ENCODE assay signal across 11 cellular contexts in the genomic region with DNA sequence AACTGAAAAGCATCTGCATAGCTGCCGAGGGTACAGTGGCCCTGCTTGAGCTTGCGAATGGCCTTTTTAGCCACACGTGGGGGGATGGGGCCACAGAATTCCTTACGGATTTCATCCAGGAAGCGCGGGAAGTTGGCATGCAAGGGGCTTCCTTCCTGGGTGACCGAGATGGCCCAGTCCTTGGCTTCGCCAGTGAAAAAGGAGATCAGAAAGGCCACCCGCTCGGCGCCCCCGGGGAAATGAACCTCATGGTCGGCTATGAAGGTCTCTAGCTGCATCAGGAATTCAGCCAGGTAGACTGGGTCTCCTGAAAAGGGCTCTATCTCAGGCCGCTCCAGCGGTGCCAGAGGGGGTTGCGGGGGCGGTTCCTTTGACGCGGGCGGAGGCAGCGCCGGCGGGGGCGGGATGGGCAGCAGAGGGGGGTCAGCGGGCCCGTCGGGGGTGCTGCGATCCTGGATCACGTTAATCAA. TPM values are rescaled to one million over a fixed set of nuclear protein-coding genes. Genes with fewer than 3 reads are reported as not detected.
DNase-seq lines count a peak whose midpoint lies in the region; ATAC-seq, FAIRE-seq and TF ChIP-seq lines count a peak whose summit lies in the region.
"Had no signal": no experiment of that assay in that cellular context is flagged by ENCODE, and none has a peak within 500 bp of the region (broad histone marks: within the 10 kb centered on the region; RNA-seq: fewer than 3 reads in every experiment).

No MANE protein-coding gene starts in this region.

- CTCF ChIA-PET in WTC11 (lab: Charles Lee), result interaction anchor here (1.4 to 2.5 kb wide), 5 partner anchors 16 to 109 kb away, joined by 3 to 17 read pairs (median 4); partner anchors contain the start of gene ERCC6L

- H3K9me2 ChIP-seq in hepatocyte (replicated peaks; ENCODE audit: insufficient read depth), result no peaks in the 10 kb centered on the region

- no peak overlapping the region for H3K27ac ChIP-seq in BLaER1
- no peak overlapping the region for H3K27ac ChIP-seq in hepatocyte

- H3K4me1 Mint-ChIP-seq in WTC11, result peaks cover 33% of the 10 kb centered on the region

- no peaks in the 10 kb centered on the region for H3K36me3 ChIP-seq in BLaER1
- H3K36me3 ChIP-seq in hepatocyte (replicated peaks; ENCODE audit: insufficient read depth, low read depth), result no peaks in the 10 kb centered on the region

- H4K20me1 ChIP-seq in BLaER1 (peaks cover under 1% of the 10 kb centered on the region; the same call in 1 of the 2 replicates), hepatocyte (ENCODE audit: insufficient read depth, poor library complexity, severe bottlenecking) (no peaks in the 10 kb centered on the region)

- H3K27me3 ChIP-seq in BLaER1 (peaks cover 79% of the 10 kb centered on the region), hepatocyte (no peaks in the 10 kb centered on the region)

- peaks cover 57% of the 10 kb centered on the region for H3K27me3 Mint-ChIP-seq in WTC11 (ENCODE audit: low read depth)

- POLR2A ChIA-PET in WTC11 (lab: Charles Lee), result interaction anchor here (1.3 kb wide), 1 partner anchor 219 kb away, joined by 3 read pairs; no protein-coding TSS in a partner anchor

- H3K9me3 ChIP-seq in BLaER1 (no peaks in the 10 kb centered on the region), hepatocyte (ENCODE audit: low read depth) (no peaks in the 10 kb centered on the region)

- peaks cover 14% of the 10 kb centered on the region for H3K36me3 Mint-ChIP-seq in WTC11

- H3K4me1 ChIP-seq in BLaER1 (peaks cover 5% of the 10 kb centered on the region), hepatocyte (ENCODE audit: insufficient read depth) (no peaks in the 10 kb centered on the region)

- 52% methylated on average over 23 of the region's 29 CpGs for WGBS in hepatocyte (ENCODE audit: low lambda C conversion rate, missing lambda C conversion rate)

- H3K9ac ChIP-seq in BLaER1, result no peak overlapping the region

- no peaks in the 10 kb centered on the region for H3K79me2 ChIP-seq in hepatocyte

- peak; percentile 20 for ATAC-seq in WTC11

- no peak overlapping the region for H3K27ac Mint-ChIP-seq in WTC11

- no peak for FAIRE-seq in GM19239 (lab: Jason Lieb, UNC)

- no peaks in the 10 kb centered on the region for H3K9me3 Mint-ChIP-seq in WTC11

- TF ChIP-seq CTCF in WTC11 (IDR thresholded peaks at IDR 0.05), result no peak
- TF ChIP-seq CTCF in hepatocyte (IDR thresholded peaks at IDR 0.05; ENCODE audit: poor library complexity), result no peak
- TF ChIP-seq CTCF in retinal pigment epithelial cell (conservative IDR thresholded peaks at IDR 0.05; ENCODE audit: low read depth, low read length), result no peak

- H3K4me2 ChIP-seq in BLaER1 (peak overlapping the region; percentile 73), hepatocyte (peak overlapping the region; percentile 83)

- peak overlapping the region; percentile 63 for H3K4me3 ChIP-seq in BLaER1
- no peak overlapping the region for H3K4me3 ChIP-seq in hepatocyte
- H3K4me3 ChIP-seq in retinal pigment epithelial cell (ENCODE audit: low read length), result peak overlapping the region; percentile 50

- H3K4me3 Mint-ChIP-seq in WTC11, result peak overlapping the region; percentile 64

- no peak overlapping the region for H2AFZ ChIP-seq in hepatocyte

- DNase-seq in WTC11 (ENCODE audit: low spot score) (peak; percentile 36), hepatocyte (ENCODE audit: low spot score) (no peak), retinal pigment epithelial cell (ENCODE audit: low read depth) (no peak), NCI-H524 treated with DMSO at 0.1 percent for 48 hours (lab: John Stamatoyannopoulos, UW) (no peak), GM19239 (ENCODE audit: insufficient read length, low spot score) (no peak), NCI-H1417 treated with DMSO at 0.1 percent for 48 hours (lab: John Stamatoyannopoulos, UW) (no peak), GF-D8 (lab: John Stamatoyannopoulos, UW) (no peak)
- DNase-seq: DND-41; kidney glomerular epithelial cell; stimulated activated CD4-positive, alpha-beta T cell treated with anti-CD3 and anti-CD28 coated beads, Interleukin-1b, Interleukin-23, amount 100 ng/mL, for 48 hours had no signal

TF ChIP-seq in WTC11, 78 proteins besides CTCF, POLR2A, EP300 and RAD21:
- TF ChIP-seq ZMAT4 (CRISPR knock-in tag; IDR thresholded peaks at IDR 0.05), result no peak

RNA-seq across cellular contexts. Expression of gene RTL5, which starts 0.9 kb away (rescaled TPM):
- total RNA-seq in WTC11 (2021) (0.76 to 1.3 TPM (median 1.0 TPM) in 3 replicates), hepatocyte (2.0 and 2.5 TPM in 2 replicates)
- 1.5 and 2.6 TPM in 2 replicates for polyA plus RNA-seq in hepatocyte

RNA-seq across cellular contexts. Expression of gene PIN4, which starts 50.8 kb away (rescaled TPM):
- total RNA-seq in WTC11 (2021), result 8.0 to 9.3 TPM (median 8.8 TPM) in 3 replicates
- 11.1 and 16.3 TPM in 2 replicates for total RNA-seq in hepatocyte
- polyA plus RNA-seq in hepatocyte, result 39.4 and 41.4 TPM in 2 replicates
